Comparison of ENCODE assay signal across 23 cellular contexts in the genomic region with DNA sequence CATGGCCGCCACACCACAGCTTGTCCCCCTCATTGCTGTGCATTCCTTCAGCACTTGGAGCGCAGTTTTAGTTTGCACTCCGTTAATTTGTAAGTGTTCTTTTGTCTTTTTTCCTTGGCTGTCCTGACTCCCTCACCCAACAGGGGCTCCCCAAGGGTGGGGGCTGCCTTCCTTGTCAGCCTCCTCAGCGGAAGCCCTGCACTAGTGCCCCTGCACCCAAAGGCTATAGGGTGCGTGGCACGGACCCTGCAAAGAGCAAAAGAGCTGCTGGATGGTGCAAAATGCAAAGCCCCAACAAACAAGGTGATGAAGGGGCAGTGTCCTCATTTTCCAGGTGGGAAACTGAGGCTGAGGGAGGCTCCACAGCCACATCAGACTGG. TPM values are rescaled to one million over a fixed set of nuclear protein-coding genes. Genes with fewer than 3 reads are reported as not detected.
"Had no signal": no experiment of that assay in that cellular context is flagged by ENCODE, and none has a peak within 500 bp of the region (broad histone marks: within the 10 kb centered on the region; RNA-seq: fewer than 3 reads in every experiment).

No MANE protein-coding gene starts in this region.

- H3K36me3 ChIP-seq: lower lobe of right lung, uterus had no signal

- H3K4me1 ChIP-seq: heart left ventricle, left ventricle myocardium inferior, lower lobe of right lung, upper lobe of left lung, uterus had no signal

- H3K27me3 Mint-ChIP-seq: memory B cell; natural killer cell treated with Interleukin-12 subunit alpha and Interleukin-12 subunit beta and Interleukin-15 and Interleukin-18, amount 100 ng/mL, for 72 hours had no signal

- H3K9me3 ChIP-seq: heart left ventricle, left ventricle myocardium inferior, lower lobe of right lung, neutrophil, upper lobe of left lung, uterus had no signal

- DNase-seq: effector CD8-positive, alpha-beta T cell; hippocampal formation; left ventricle myocardium inferior; lower lobe of right lung; midbrain; stimulated activated CD4-positive, alpha-beta T cell treated with anti-CD3 and anti-CD28 coated beads, Interleukin-2, amount 100 ng/mL, for 24 hours; stimulated activated CD4-positive, alpha-beta T cell treated with anti-CD3 and anti-CD28 coated beads, Interleukin-4, amount 100 ng/mL, for 4 hours; stimulated activated naive CD4-positive, alpha-beta T cell; upper lobe of left lung; uterus had no signal

- H3K4me3 ChIP-seq: coronary artery, heart left ventricle, left ventricle myocardium inferior, lower lobe of right lung, upper lobe of left lung, uterus had no signal

- H3K4me3 Mint-ChIP-seq: memory B cell; natural killer cell treated with Interleukin-12 subunit alpha and Interleukin-12 subunit beta and Interleukin-15 and Interleukin-18, amount 100 ng/mL, for 72 hours had no signal

- H3K27ac Mint-ChIP-seq: memory B cell; natural killer cell treated with Interleukin-12 subunit alpha and Interleukin-12 subunit beta and Interleukin-15 and Interleukin-18, amount 100 ng/mL, for 72 hours had no signal

- ATAC-seq: heart left ventricle; lower lobe of right lung; natural killer cell treated with Interleukin-12 subunit alpha and Interleukin-12 subunit beta and Interleukin-15 and Interleukin-18, amount 100 ng/mL, for 72 hours; sciatic nerve had no signal

- H3K9me3 Mint-ChIP-seq: memory B cell; natural killer cell treated with Interleukin-12 subunit alpha and Interleukin-12 subunit beta and Interleukin-15 and Interleukin-18, amount 100 ng/mL, for 72 hours had no signal

- H3K4me1 Mint-ChIP-seq: memory B cell had no signal

- H3K27me3 ChIP-seq: heart left ventricle, neutrophil, upper lobe of left lung, uterus had no signal

- H3K36me3 Mint-ChIP-seq: natural killer cell treated with Interleukin-12 subunit alpha and Interleukin-12 subunit beta and Interleukin-15 and Interleukin-18, amount 100 ng/mL, for 72 hours had no signal

- H3K27ac ChIP-seq: coronary artery, heart left ventricle, left ventricle myocardium inferior, lower lobe of right lung, neutrophil, upper lobe of left lung, uterus had no signal

RNA-seq across cellular contexts. Expression of a gene that starts 46.8 kb away (rescaled TPM):
- total RNA-seq: cerebellum; dermis microvascular lymphatic vessel endothelial cell; fibroblast of lung; glomerular endothelial cell; heart left ventricle; left ventricle myocardium inferior; lower lobe of right lung; natural killer cell treated with Interleukin-12 subunit alpha and Interleukin-12 subunit beta and Interleukin-15 and Interleukin-18, amount 100 ng/mL, for 72 hours; osteocyte; pulmonary artery endothelial cell; sciatic nerve; skeletal muscle tissue; upper lobe of left lung had no signal
- polyA plus RNA-seq: fibroblast of lung, heart left ventricle had no signal
